9 cellular contexts compared by ENCODE assay signal in the genomic region with DNA sequence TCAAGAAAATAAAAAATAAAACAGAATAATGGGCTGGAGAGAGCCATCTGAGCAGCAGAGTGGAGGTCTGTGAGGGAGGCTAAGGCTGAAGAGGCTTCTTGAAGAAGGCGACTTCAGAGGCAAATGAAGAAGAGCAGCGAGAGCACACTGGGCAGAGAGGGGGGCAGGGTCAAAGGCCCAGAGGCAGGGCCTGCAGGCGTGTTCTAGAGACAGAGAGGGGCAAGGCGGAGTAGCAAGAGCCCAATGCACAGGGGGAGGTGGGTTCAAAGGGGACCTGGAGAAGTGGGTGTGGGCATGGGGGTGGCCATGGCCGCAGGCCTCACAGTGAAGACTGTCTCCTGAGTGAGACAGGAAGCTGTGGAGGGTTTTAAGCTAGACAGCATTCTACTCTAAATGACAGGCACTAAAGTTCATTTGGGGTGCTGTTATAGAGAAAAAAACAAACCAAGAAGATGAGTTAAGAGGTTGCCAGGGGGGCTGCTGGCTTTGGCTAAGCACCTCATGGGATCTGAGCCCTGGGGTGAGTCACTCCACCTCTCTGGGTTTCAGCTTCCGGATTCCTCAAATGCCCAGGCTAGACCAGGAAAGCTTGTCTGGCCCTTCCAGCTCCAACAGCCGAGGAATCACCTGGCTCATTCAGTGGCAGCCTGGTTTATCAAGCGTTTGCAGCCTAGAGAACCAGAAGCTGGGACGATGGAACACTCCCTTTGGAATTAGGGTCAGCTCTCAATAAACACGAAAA.
A peak's percentile ranks its signal among the peaks of the same experiment; 100 is the strongest.
DNase-seq lines count a peak whose midpoint lies in the region; ATAC-seq and TF ChIP-seq lines count a peak whose summit lies in the region.
"Had no signal": no experiment of that assay in that cellular context is flagged by ENCODE, and none has a peak within 500 bp of the region (broad histone marks: within the 10 kb centered on the region; RNA-seq: fewer than 3 reads in every experiment).

No MANE protein-coding gene starts in this region.

- no peaks in the 10 kb centered on the region for H3K27me3 ChIP-seq in Peyer's patch

- H3K36me3 ChIP-seq in Peyer's patch: peaks cover 0 to 42% (median 0%) of the 10 kb centered on the region in 3 donors

- H3K9me3 Mint-ChIP-seq in osteocyte (ENCODE audit: unreplicated experiment): no peaks in the 10 kb centered on the region
- H3K9me3 Mint-ChIP-seq in activated CD8-positive, alpha-beta memory T cell treated with anti-CD3 and anti-CD28 coated beads, Interleukin-2, amount 10 ng/mL, durations not matched to agents 7 days and 5 days (ENCODE audit: low read depth): no peaks in the 10 kb centered on the region

- peaks cover 18% of the 10 kb centered on the region for H3K36me3 Mint-ChIP-seq in osteocyte (ENCODE audit: unreplicated experiment)
- H3K36me3 Mint-ChIP-seq in activated CD8-positive, alpha-beta memory T cell treated with anti-CD3 and anti-CD28 coated beads, Interleukin-2, amount 10 ng/mL, durations not matched to agents 7 days and 5 days: no peaks in the 10 kb centered on the region

- peak overlapping the region in 3 of 4 donors; percentile 69 to 89 (median 72) for H3K27ac ChIP-seq in Peyer's patch
- peak overlapping the region; percentile 78 for H3K27ac ChIP-seq in epithelial cell of prostate

- peak overlapping the region; percentile 91 for H3K27ac Mint-ChIP-seq in osteocyte (ENCODE audit: unreplicated experiment)
- H3K27ac Mint-ChIP-seq in activated CD8-positive, alpha-beta memory T cell treated with anti-CD3 and anti-CD28 coated beads, Interleukin-2, amount 10 ng/mL, durations not matched to agents 7 days and 5 days: no peak overlapping the region

- TF ChIP-seq POLR2A in Peyer's patch (IDR thresholded peaks at IDR 0.05): no peak

- DNase-seq in EH (ENCODE audit: low read depth): peak; percentile 90
- DNase-seq in Peyer's patch: peak in 2 of 3 donors; percentile 70 to 72
- DNase-seq in epithelial cell of prostate (ENCODE audit: low read depth, low spot score): peak; percentile 40
- DNase-seq in osteocyte (ENCODE audit: extremely low spot score, unreplicated experiment): no peak
- no peak for DNase-seq in midbrain (lab: John Stamatoyannopoulos, UW)
- DNase-seq in retina: no peak
- no peak for DNase-seq in activated CD8-positive, alpha-beta memory T cell treated with anti-CD3 and anti-CD28 coated beads, Interleukin-2, amount 10 ng/mL, durations not matched to agents 7 days and 5 days
- DNase-seq in foreskin melanocyte: no peak
- DNase-seq: NK-92 treated with Interleukin-12 subunit alpha and Interleukin-12 subunit beta, amount 100 ng/mL, for 24 hours had no signal

- CTCF ChIA-PET in activated CD8-positive, alpha-beta memory T cell treated with anti-CD3 and anti-CD28 coated beads, Interleukin-2, amount 10 ng/mL, durations not matched to agents 7 days and 5 days (lab: Charles Lee): interaction anchor here (0.7 to 1.2 kb wide), 2 partner anchors 133 to 571 kb away, joined by 3 to 4 read pairs; no protein-coding TSS in a partner anchor

- H3K4me1 ChIP-seq in Peyer's patch: peaks cover 0 to 34% (median 3%) of the 10 kb centered on the region in 4 donors

- no peak for TF ChIP-seq CTCF in Peyer's patch (IDR thresholded peaks at IDR 0.05)
- TF ChIP-seq CTCF in osteocyte (IDR thresholded peaks at IDR 0.05): no peak

- no peak for ATAC-seq in activated CD8-positive, alpha-beta memory T cell treated with anti-CD3 and anti-CD28 coated beads, Interleukin-2, amount 10 ng/mL, durations not matched to agents 7 days and 5 days

- no peaks in the 10 kb centered on the region for H3K9me3 ChIP-seq in Peyer's patch

- H3K4me3 Mint-ChIP-seq in osteocyte (ENCODE audit: unreplicated experiment): peak overlapping the region; percentile 47
- no peak overlapping the region for H3K4me3 Mint-ChIP-seq in activated CD8-positive, alpha-beta memory T cell treated with anti-CD3 and anti-CD28 coated beads, Interleukin-2, amount 10 ng/mL, durations not matched to agents 7 days and 5 days

- no peaks in the 10 kb centered on the region for H3K27me3 Mint-ChIP-seq in osteocyte (ENCODE audit: unreplicated experiment)
- no peaks in the 10 kb centered on the region for H3K27me3 Mint-ChIP-seq in activated CD8-positive, alpha-beta memory T cell treated with anti-CD3 and anti-CD28 coated beads, Interleukin-2, amount 10 ng/mL, durations not matched to agents 7 days and 5 days

- H3K4me3 ChIP-seq in Peyer's patch: no peak overlapping the region

- peaks cover 31% of the 10 kb centered on the region for H3K4me1 Mint-ChIP-seq in osteocyte (ENCODE audit: unreplicated experiment)
- no peaks in the 10 kb centered on the region for H3K4me1 Mint-ChIP-seq in activated CD8-positive, alpha-beta memory T cell treated with anti-CD3 and anti-CD28 coated beads, Interleukin-2, amount 10 ng/mL, durations not matched to agents 7 days and 5 days

Comparison
In these comparisons a context has a peak if more than half of its experiments do, and no peak if none do; other contexts are left out.
1. DNase-seq: peak in EH (single experiment), Peyer's patch (2 of 3) and epithelial cell of prostate (single experiment); none in osteocyte (single experiment), midbrain (single experiment), retina (single experiment), activated CD8-positive, alpha-beta memory T cell treated with anti-CD3 and anti-CD28 coated beads, Interleukin-2, amount 10 ng/mL, durations not matched to agents 7 days and 5 days (single experiment) and foreskin melanocyte (single experiment).